8 cellular contexts compared by ENCODE assay signal in genomic region chrX:53716328-53717088, GRCh38. TPM values are rescaled to one million over a fixed set of nuclear protein-coding genes. Genes with fewer than 3 reads are reported as not detected.
DNase-seq lines count a peak whose midpoint lies in the region; ATAC-seq and TF ChIP-seq lines count a peak whose summit lies in the region.

No MANE protein-coding gene starts in this region.

- H3K9me3 ChIP-seq in Caco-2 (no peaks in the 10 kb centered on the region), osteoblast (ENCODE audit: low read depth, low read length) (no peaks in the 10 kb centered on the region)

- H3K36me3 ChIP-seq in Caco-2 (ENCODE audit: control insufficient read depth, insufficient read depth, low read length): no peaks in the 10 kb centered on the region
- no peaks in the 10 kb centered on the region for H3K36me3 ChIP-seq in osteoblast (ENCODE audit: insufficient read depth, low read length)

- H3K4me1 ChIP-seq in Caco-2 (peaks cover 4% of the 10 kb centered on the region; the same call in 1 of the 2 replicates), osteoblast (ENCODE audit: insufficient read depth, low read length) (peaks cover 14% of the 10 kb centered on the region)

- H2AFZ ChIP-seq in osteoblast (ENCODE audit: low read length): no peak overlapping the region

- BruUV-seq in Caco-2 (replicated peaks; lab: Mats Ljungman, UMichigan): no TSS peak

- no peak overlapping the region for H3K4me2 ChIP-seq in osteoblast (ENCODE audit: insufficient read depth, low read length)

- H3K4me3 ChIP-seq in Caco-2 (ENCODE audit: low read depth, low read length): no peak overlapping the region
- no peak overlapping the region for H3K4me3 ChIP-seq in osteoblast (ENCODE audit: insufficient read depth, low read length)

- H3K36me3 Mint-ChIP-seq in Caco-2 (ENCODE audit: insufficient read depth, unreplicated experiment): no peaks in the 10 kb centered on the region

- H4K20me1 ChIP-seq in osteoblast (ENCODE audit: insufficient read depth, low read length): no peaks in the 10 kb centered on the region

- intact Hi-C loops in Caco-2 (cut with micrococcal nuclease; ENCODE audit: unreplicated experiment): no loop called here

- H3K27ac ChIP-seq in osteoblast (ENCODE audit: low read depth, low read length): no peak overlapping the region

- peaks cover 8% of the 10 kb centered on the region for H3K4me1 Mint-ChIP-seq in Caco-2 (ENCODE audit: low read depth, unreplicated experiment)

- no peak overlapping the region for H3K4me3 Mint-ChIP-seq in Caco-2 (ENCODE audit: unreplicated experiment)

- H3K27me3 Mint-ChIP-seq in Caco-2 (ENCODE audit: insufficient read depth, unreplicated experiment): no peaks in the 10 kb centered on the region

- CTCF ChIA-PET in Caco-2 (lab: Charles Lee): no interaction called here

- POLR2A ChIA-PET in Caco-2 (lab: Charles Lee): no interaction called here

- no peaks in the 10 kb centered on the region for H3K27me3 ChIP-seq in Caco-2 (replicated peaks; ENCODE audit: control insufficient read depth, insufficient read depth, low read length)
- peaks cover 3% of the 10 kb centered on the region for H3K27me3 ChIP-seq in osteoblast (ENCODE audit: insufficient read depth, low read length)

- TF ChIP-seq CTCF in Caco-2 (IDR thresholded peaks at IDR 0.05; ENCODE audit: insufficient read depth in 1 of 2, low read depth in 1 of 2, low read length in 1 of 2, severe bottlenecking in 1 of 2, unreplicated experiment in 1 of 2): no peak
- no peak for TF ChIP-seq CTCF in osteoblast (IDR thresholded peaks at IDR 0.05; ENCODE audit: extremely low read depth, low read depth, low read length)

- no peaks in the 10 kb centered on the region for H3K9me3 Mint-ChIP-seq in Caco-2 (ENCODE audit: unreplicated experiment)

- H3K27ac Mint-ChIP-seq in Caco-2 (ENCODE audit: unreplicated experiment): no peak overlapping the region

- DNase-seq in GM04504 (ENCODE audit: low read depth) (peak; percentile 3), lung microvascular endothelial cell (ENCODE audit: low read depth in 2 of 2) (peak; percentile 2 to 45), cerebellar cortex (ENCODE audit: low spot score) (no peak), Caco-2 (no peak), osteoblast (ENCODE audit: insufficient read length, low spot score, missing footprints) (no peak)
- DNase-seq in activated CD4-positive, alpha-beta T cell treated with anti-CD3 and anti-CD28 coated beads, Interleukin-2, amount 50 U/mL, for 48 hours: peak; percentile 48 to 62

- peak; percentile 30 for ATAC-seq in HG03571 (IDR thresholded peaks at IDR 0.05; ENCODE audit: unreplicated experiment)
- no peak for ATAC-seq in GM19455 (IDR thresholded peaks at IDR 0.05; ENCODE audit: unreplicated experiment)

- no peaks in the 10 kb centered on the region for H3K79me2 ChIP-seq in osteoblast (ENCODE audit: insufficient read depth, low read length)

RNA-seq across cellular contexts. Expression of gene HUWE1, which starts 30.0 kb away (rescaled TPM):
- total RNA-seq in lung microvascular endothelial cell (57.1 and 58.1 TPM in 2 replicates), Caco-2 (2022) (222 and 224 TPM in 2 replicates), osteoblast (108 and 116 TPM in 2 replicates)

Comparison
In these comparisons a context has a peak if more than half of its experiments do, and no peak if none do; other contexts are left out.
1. DNase-seq: peak in GM04504 (single experiment), activated CD4-positive, alpha-beta T cell treated with anti-CD3 and anti-CD28 coated beads, Interleukin-2, amount 50 U/mL, for 48 hours (2 of 2) and lung microvascular endothelial cell (2 of 2); none in cerebellar cortex (single experiment), Caco-2 (0 of 2) and osteoblast (single experiment).